In genomic region chr6:49645139-49645538, GRCh38 we compare ENCODE assay signal across 9 cellular contexts. TPM values are rescaled to one million over a fixed set of nuclear protein-coding genes. Genes with fewer than 3 reads are reported as not detected.
"Had no signal": no experiment of that assay in that cellular context is flagged by ENCODE, and none has a peak within 500 bp of the region (broad histone marks: within the 10 kb centered on the region; RNA-seq: fewer than 3 reads in every experiment).

No MANE protein-coding gene starts in this region.

- H3K27ac Mint-ChIP-seq: IgD-negative memory B cell had no signal

- FAIRE-seq: HepG2, HTR-8/SVneo had no signal

- H3K9ac ChIP-seq: KMS-11 had no signal

- H3K27ac ChIP-seq: HL-60, KMS-11 had no signal

- H3K4me2 ChIP-seq: KMS-11 had no signal

- ATAC-seq: HepG2 had no signal

- H3K4me1 Mint-ChIP-seq: IgD-negative memory B cell had no signal

- DNase-seq: IMR-90, KBM-7, KG1 had no signal

- H3K4me3 Mint-ChIP-seq: IgD-negative memory B cell had no signal

- H3K36me3 Mint-ChIP-seq: IgD-negative memory B cell had no signal

RNA-seq across cellular contexts. Expression of gene RHAG, which starts 8.5 kb away (rescaled TPM):
- total RNA-seq: HepG2, HT-29, IMR-90 had no signal
- polyA plus RNA-seq: HepG2, IgD-negative memory B cell, IMR-90 had no signal
